18 cellular contexts compared by ENCODE assay signal in genomic region chr2:120788349-120788700, GRCh38. TPM values are rescaled to one million over a fixed set of nuclear protein-coding genes. Genes with fewer than 3 reads are reported as not detected.
A peak's percentile ranks its signal among the peaks of the same experiment; 100 is the strongest.
DNase-seq lines count a peak whose midpoint lies in the region; ATAC-seq and TF ChIP-seq lines count a peak whose summit lies in the region.
"Had no signal": no experiment of that assay in that cellular context is flagged by ENCODE, and none has a peak within 500 bp of the region (broad histone marks: within the 10 kb centered on the region; RNA-seq: fewer than 3 reads in every experiment).

No MANE protein-coding gene starts in this region.

- no peak overlapping the region for H3K4ac ChIP-seq in H9 (ENCODE audit: low read depth, low read length)
- H3K4ac ChIP-seq in mesenchymal stem cell (ENCODE audit: low read depth in 1 of 2, low read length in 2 of 2), result no peak overlapping the region

- no peak overlapping the region for H3K14ac ChIP-seq in H9 (ENCODE audit: insufficient read depth, low read length)
- no peak overlapping the region for H3K14ac ChIP-seq in mesenchymal stem cell (ENCODE audit: low read length in 2 of 2)

- no peak overlapping the region for H2AK5ac ChIP-seq in H9 (ENCODE audit: insufficient read length, low read length)
- no peak overlapping the region for H2AK5ac ChIP-seq in mesenchymal stem cell (ENCODE audit: low read length, severe bottlenecking)

- no peak overlapping the region for H4K8ac ChIP-seq in H9 (replicated peaks; ENCODE audit: insufficient read length, low read depth, low read length)
- H4K8ac ChIP-seq in mesenchymal stem cell (ENCODE audit: low read length), result no peak overlapping the region

- H2AFZ ChIP-seq in H9 (ENCODE audit: low read length) (no peak overlapping the region), mesenchymal stem cell (ENCODE audit: low read depth, low read length) (no peak overlapping the region)

- DNase-seq in Caco-2, result no peak
- DNase-seq in H9, result no peak
- DNase-seq in SJCRH30, result peak; percentile 78 to 90
- peak; percentile 24 for DNase-seq in mesenchymal stem cell
- DNase-seq in ureter (ENCODE audit: low spot score), result no peak
- DNase-seq in activated CD8-positive, alpha-beta T cell treated with anti-CD3 and anti-CD28 coated beads for 36 hours, result no peak
- DNase-seq in glomerular visceral epithelial cell (ENCODE audit: extremely low spot score), result no peak
- DNase-seq in AG08396 (ENCODE audit: low spot score), result no peak
- DNase-seq: EL, HCEC 1CT, NCI-H1436 treated with DMSO at 0.1 percent for 48 hours, NCI-H2029 treated with DMSO at 0.1 percent for 48 hours, NCI-H69, OCI-M1, SIG-M5, SW 1271 had no signal

- H3K79me2 ChIP-seq in H9 (ENCODE audit: insufficient read depth, low read length), result peaks cover 3% of the 10 kb centered on the region; the same call in 1 of the 2 replicates

- H3K27ac Mint-ChIP-seq in Caco-2 (ENCODE audit: unreplicated experiment) (peak overlapping the region; percentile 26), H9 (peak overlapping the region; percentile 72 to 92 (median 81); a peak in 5 of 7 replicates)
- H3K27ac Mint-ChIP-seq in activated CD8-positive, alpha-beta T cell treated with anti-CD3 and anti-CD28 coated beads for 36 hours, result no peak overlapping the region

- H3K4me3 Mint-ChIP-seq in Caco-2 (ENCODE audit: unreplicated experiment) (no peak overlapping the region), H9 (peak overlapping the region in 1 of 2 experiments; percentile 31; a peak in 1 of 5 replicates)
- H3K4me3 Mint-ChIP-seq in activated CD8-positive, alpha-beta T cell treated with anti-CD3 and anti-CD28 coated beads for 36 hours, result no peak overlapping the region

- H3K18ac ChIP-seq in H9 (ENCODE audit: insufficient read length, low read depth, low read length) (no peak overlapping the region), mesenchymal stem cell (ENCODE audit: low read depth in 1 of 2, low read length in 2 of 2) (no peak overlapping the region)

- H4K91ac ChIP-seq in H9 (ENCODE audit: insufficient read length, low read depth, low read length) (no peak overlapping the region), mesenchymal stem cell (ENCODE audit: low read length) (no peak overlapping the region)

- intact Hi-C loops in Caco-2 (cut with micrococcal nuclease; ENCODE audit: unreplicated experiment), result loop anchor here (10.0 kb wide), 1 partner anchor 94 kb away; no protein-coding TSS in a partner anchor
- intact Hi-C loops in activated CD8-positive, alpha-beta T cell treated with anti-CD3 and anti-CD28 coated beads for 36 hours (cut with micrococcal nuclease), result no loop called here

- H3K79me1 ChIP-seq in H9 (ENCODE audit: insufficient read depth, low read depth, low read length, poor library complexity, severe bottlenecking), result peaks cover 3% of the 10 kb centered on the region
- H3K79me1 ChIP-seq in mesenchymal stem cell (replicated peaks; ENCODE audit: low read length, poor library complexity, severe bottlenecking), result peaks cover 57% of the 10 kb centered on the region

- ATAC-seq in activated CD8-positive, alpha-beta T cell treated with anti-CD3 and anti-CD28 coated beads for 36 hours, result no peak

- H3K27me3 Mint-ChIP-seq in Caco-2 (ENCODE audit: insufficient read depth, unreplicated experiment) (peaks cover 1% of the 10 kb centered on the region), H9 (ENCODE audit: low read depth) (no peaks in the 10 kb centered on the region; the same call in 1 of the 2 replicates)
- no peaks in the 10 kb centered on the region for H3K27me3 Mint-ChIP-seq in activated CD8-positive, alpha-beta T cell treated with anti-CD3 and anti-CD28 coated beads for 36 hours

- H2BK20ac ChIP-seq in H9 (ENCODE audit: low read depth, low read length, poor library complexity, severe bottlenecking), result no peak overlapping the region

- no TSS peak for BruUV-seq in Caco-2 (replicated peaks; lab: Mats Ljungman, UMichigan)

- POLR2A ChIA-PET in Caco-2 (lab: Charles Lee), result no interaction called here
- POLR2A ChIA-PET in activated CD8-positive, alpha-beta T cell treated with anti-CD3 and anti-CD28 coated beads for 36 hours (lab: Charles Lee), result no interaction called here

- no peaks in the 10 kb centered on the region for H3K23me2 ChIP-seq in H9 (ENCODE audit: insufficient read length, low read depth, low read length, poor library complexity, severe bottlenecking)

- H3K27ac ChIP-seq in H9 (ENCODE audit: insufficient read length, low read depth, low read length) (no peak overlapping the region), SJCRH30 (peak overlapping the region; percentile 69), mesenchymal stem cell (ENCODE audit: low read length, poor library complexity, severe bottlenecking) (no peak overlapping the region)
- H3K27ac ChIP-seq: C4-2B, KMS-11 had no signal

- H3K4me3 ChIP-seq in Caco-2 (ENCODE audit: low read depth, low read length) (no peak overlapping the region), SJCRH30 (no peak overlapping the region), mesenchymal stem cell (ENCODE audit: insufficient read depth in 1 of 2, low read depth in 1 of 2, low read length in 2 of 2) (no peak overlapping the region)

- H2BK15ac ChIP-seq in H9 (ENCODE audit: low read depth, low read length) (no peak overlapping the region), mesenchymal stem cell (ENCODE audit: low read depth, poor library complexity, severe bottlenecking) (no peak overlapping the region)

- H2BK5ac ChIP-seq in H9 (ENCODE audit: insufficient read length, low read length) (no peak overlapping the region), mesenchymal stem cell (ENCODE audit: low read depth, low read length, poor library complexity, severe bottlenecking) (no peak overlapping the region)

- H4K20me1 ChIP-seq in H9 (ENCODE audit: control insufficient read depth, insufficient read depth, insufficient read length), result no peaks in the 10 kb centered on the region

- CTCF ChIA-PET in Caco-2 (lab: Charles Lee), result interaction anchor here (0.6 to 0.8 kb wide), 3 partner anchors 19 to 294 kb away, joined by 3 read pairs; no protein-coding TSS in a partner anchor
- CTCF ChIA-PET in activated CD8-positive, alpha-beta T cell treated with anti-CD3 and anti-CD28 coated beads for 36 hours (lab: Charles Lee), result no interaction called here

- no peak overlapping the region for H4K5ac ChIP-seq in H9 (ENCODE audit: insufficient read length, low read depth, low read length)

- H3K56ac ChIP-seq in H9 (ENCODE audit: insufficient read length, low read depth, low read length), result no peak overlapping the region

- H3K36me3 Mint-ChIP-seq in Caco-2 (ENCODE audit: insufficient read depth, unreplicated experiment), result no peaks in the 10 kb centered on the region
- H3K36me3 Mint-ChIP-seq in H9 (ENCODE audit: insufficient read depth in 1 of 3, low read depth in 3 of 3), result peaks cover 0 to 7% (median 0%) of the 10 kb centered on the region in 3 experiments; a peak in 4 of 7 replicates
- no peaks in the 10 kb centered on the region for H3K36me3 Mint-ChIP-seq in activated CD8-positive, alpha-beta T cell treated with anti-CD3 and anti-CD28 coated beads for 36 hours (ENCODE audit: low read depth)

- H3K4me2 ChIP-seq in H9 (ENCODE audit: insufficient read depth, insufficient read length, low read length), result no peak overlapping the region
- H3K4me2 ChIP-seq in mesenchymal stem cell (ENCODE audit: low read length, poor library complexity, severe bottlenecking), result no peak overlapping the region
- H3K4me2 ChIP-seq: KMS-11 had no signal

- H2BK12ac ChIP-seq in H9 (ENCODE audit: insufficient read length, low read depth, low read length) (no peak overlapping the region), mesenchymal stem cell (ENCODE audit: low read length in 2 of 2) (no peak overlapping the region)

- no peak overlapping the region for H3T11ph ChIP-seq in H9 (ENCODE audit: low read length)

- H3K27me3 ChIP-seq in Caco-2 (replicated peaks; ENCODE audit: control insufficient read depth, insufficient read depth, low read length), result no peaks in the 10 kb centered on the region
- no peaks in the 10 kb centered on the region for H3K27me3 ChIP-seq in H9 (ENCODE audit: insufficient read depth, low read length)
- no peaks in the 10 kb centered on the region for H3K27me3 ChIP-seq in SJCRH30
- H3K27me3 ChIP-seq in mesenchymal stem cell (ENCODE audit: control insufficient read depth in 1 of 2, insufficient read depth in 1 of 2, low read length in 2 of 2), result no peaks in the 10 kb centered on the region

- H3K36me3 ChIP-seq in Caco-2 (ENCODE audit: control insufficient read depth, insufficient read depth, low read length) (no peaks in the 10 kb centered on the region), SJCRH30 (no peaks in the 10 kb centered on the region), mesenchymal stem cell (ENCODE audit: control insufficient read depth in 1 of 2, insufficient read depth in 2 of 2, low read depth in 1 of 2, low read length in 2 of 2) (peaks cover 0 to 6% of the 10 kb centered on the region in 2 experiments)

- H3K9ac ChIP-seq in H9 (ENCODE audit: extremely low read depth, insufficient read length, low read length), result no peak overlapping the region
- no peak overlapping the region for H3K9ac ChIP-seq in mesenchymal stem cell (ENCODE audit: low read length)
- H3K9ac ChIP-seq: KMS-11 had no signal

- H3K9me3 ChIP-seq in Caco-2 (no peaks in the 10 kb centered on the region), H9 (ENCODE audit: control insufficient read depth, low read depth, low read length) (no peaks in the 10 kb centered on the region), SJCRH30 (replicated peaks) (no peaks in the 10 kb centered on the region), mesenchymal stem cell (ENCODE audit: control insufficient read depth, low read length) (no peaks in the 10 kb centered on the region)

- H3K4me1 ChIP-seq in Caco-2 (peaks cover 23% of the 10 kb centered on the region), H9 (ENCODE audit: insufficient read depth, low read length) (peaks cover 31% of the 10 kb centered on the region; the same call in 1 of the 2 replicates), SJCRH30 (peaks cover 39% of the 10 kb centered on the region), mesenchymal stem cell (ENCODE audit: control insufficient read depth, insufficient read depth, low read depth, low read length) (peaks cover 61% of the 10 kb centered on the region)

- H3K9me3 Mint-ChIP-seq in Caco-2 (ENCODE audit: unreplicated experiment), result no peaks in the 10 kb centered on the region
- H3K9me3 Mint-ChIP-seq in H9, result no peaks in the 10 kb centered on the region
- H3K9me3 Mint-ChIP-seq in activated CD8-positive, alpha-beta T cell treated with anti-CD3 and anti-CD28 coated beads for 36 hours, result no peaks in the 10 kb centered on the region

- no CpG with 5 or more reads among the region's 4 CpGs for WGBS in H9 (ENCODE audit: extremely low coverage, insufficient read length, low lambda C conversion rate)
- 34% methylated on average over 4 of the region's 4 CpGs for WGBS in mesenchymal stem cell

- H3K4me1 Mint-ChIP-seq in Caco-2 (ENCODE audit: low read depth, unreplicated experiment) (peaks cover 20% of the 10 kb centered on the region), H9 (peaks cover 92 to 97% of the 10 kb centered on the region in 2 experiments)
- H3K4me1 Mint-ChIP-seq in activated CD8-positive, alpha-beta T cell treated with anti-CD3 and anti-CD28 coated beads for 36 hours (ENCODE audit: low read depth), result peaks cover 2% of the 10 kb centered on the region

- H3K23ac ChIP-seq in H9 (ENCODE audit: insufficient read length, low read depth, low read length), result no peak overlapping the region
- H3K23ac ChIP-seq in mesenchymal stem cell (ENCODE audit: low read length in 2 of 2), result no peak overlapping the region

- TF ChIP-seq CTCF in Caco-2 (IDR thresholded peaks at IDR 0.05; ENCODE audit: insufficient read depth in 1 of 2, low read depth in 1 of 2, low read length in 1 of 2, severe bottlenecking in 1 of 2, unreplicated experiment in 1 of 2) (no peak), H9 (conservative IDR thresholded peaks at IDR 0.05) (no peak)
- no peak for TF ChIP-seq CTCF in activated CD8-positive, alpha-beta T cell treated with anti-CD3 and anti-CD28 coated beads for 36 hours (IDR thresholded peaks at IDR 0.05)

- H2BK120ac ChIP-seq in H9 (ENCODE audit: low read depth, low read length, poor library complexity, severe bottlenecking) (no peak overlapping the region), mesenchymal stem cell (ENCODE audit: low read depth, low read length) (no peak overlapping the region)

RNA-seq across cellular contexts. Expression of gene GLI2, which starts 52.7 kb away (rescaled TPM):
- total RNA-seq in Caco-2 (2022) (0.58 and 0.70 TPM in 2 replicates), H9 (2021) (56.7 and 59.3 TPM in 2 replicates), ureter (9.8 TPM)
- 13.0 and 18.4 TPM in 2 replicates for total RNA-seq in SJCRH30 (2014; rRNA removed; shearing (Covaris generic))
- polyA plus RNA-seq in mesenchymal stem cell (2013, experiment 1 of 2), result 28.9 TPM
- polyA plus RNA-seq in mesenchymal stem cell (2013, experiment 2 of 2), result 29.5 TPM
- not detected for total RNA-seq in activated CD8-positive, alpha-beta T cell treated with anti-CD3 and anti-CD28 coated beads for 36 hours

Comparison
In these comparisons a context has a peak if more than half of its experiments do, and no peak if none do; other contexts are left out.
1. DNase-seq: peak in SJCRH30 (2 of 2) and mesenchymal stem cell (single experiment); none in Caco-2 (0 of 2), H9 (single experiment), ureter (single experiment), activated CD8-positive, alpha-beta T cell treated with anti-CD3 and anti-CD28 coated beads for 36 hours (single experiment), glomerular visceral epithelial cell (single experiment) and AG08396 (single experiment).